8 cellular contexts compared by ENCODE assay signal in genomic region chr5:52798952-52799351, GRCh38. TPM values are rescaled to one million over a fixed set of nuclear protein-coding genes. Genes with fewer than 3 reads are reported as not detected.
DNase-seq lines count a peak whose midpoint lies in the region; ATAC-seq and TF ChIP-seq lines count a peak whose summit lies in the region.

No MANE protein-coding gene starts in this region.

- peaks cover 44% of the 10 kb centered on the region for H3K4me1 Mint-ChIP-seq in activated T-cell treated with anti-CD3 and anti-CD28 coated beads, Interleukin-2, amount 50 U/mL, for 72 hours (ENCODE audit: low read depth)
- H3K4me1 Mint-ChIP-seq in activated naive CD8-positive, alpha-beta T cell treated with anti-CD3 and anti-CD28 coated beads, Interleukin-2, amount 10 ng/mL, durations not matched to agents 7 days and 5 days: peaks cover 35% of the 10 kb centered on the region

- intact Hi-C loops in left lung (cut with DNase I) (no loop called here), tibial artery (cut with DNase I; ENCODE audit: low total_unique reads) (no loop called here)

- peak overlapping the region; percentile 98 for H3K4me3 Mint-ChIP-seq in activated T-cell treated with anti-CD3 and anti-CD28 coated beads, Interleukin-2, amount 50 U/mL, for 72 hours
- H3K4me3 Mint-ChIP-seq in activated naive CD8-positive, alpha-beta T cell treated with anti-CD3 and anti-CD28 coated beads, Interleukin-2, amount 10 ng/mL, durations not matched to agents 7 days and 5 days: peak overlapping the region; percentile 97

- H3K9me3 ChIP-seq in left lung: no peaks in the 10 kb centered on the region
- no peaks in the 10 kb centered on the region for H3K9me3 ChIP-seq in tibial artery

- H3K9me3 Mint-ChIP-seq in activated T-cell treated with anti-CD3 and anti-CD28 coated beads, Interleukin-2, amount 50 U/mL, for 72 hours: no peaks in the 10 kb centered on the region
- H3K9me3 Mint-ChIP-seq in activated naive CD8-positive, alpha-beta T cell treated with anti-CD3 and anti-CD28 coated beads, Interleukin-2, amount 10 ng/mL, durations not matched to agents 7 days and 5 days: no peaks in the 10 kb centered on the region

- no peaks in the 10 kb centered on the region for H3K27me3 Mint-ChIP-seq in activated T-cell treated with anti-CD3 and anti-CD28 coated beads, Interleukin-2, amount 50 U/mL, for 72 hours (ENCODE audit: low read depth)
- no peaks in the 10 kb centered on the region for H3K27me3 Mint-ChIP-seq in activated naive CD8-positive, alpha-beta T cell treated with anti-CD3 and anti-CD28 coated beads, Interleukin-2, amount 10 ng/mL, durations not matched to agents 7 days and 5 days

- POLR2A ChIA-PET in activated naive CD8-positive, alpha-beta T cell treated with anti-CD3 and anti-CD28 coated beads, Interleukin-2, amount 10 ng/mL, durations not matched to agents 7 days and 5 days (lab: Charles Lee): interaction anchor here (0.8 to 3.1 kb wide), 13 partner anchors 9 to 311 kb away, joined by 3 to 21 read pairs (median 4); partner anchors contain the start of genes ITGA1, MOCS2 and PELO

- H3K36me3 Mint-ChIP-seq in activated T-cell treated with anti-CD3 and anti-CD28 coated beads, Interleukin-2, amount 50 U/mL, for 72 hours (ENCODE audit: insufficient read depth in 2 of 2): peaks cover 9 to 18% of the 10 kb centered on the region in 2 donors
- H3K36me3 Mint-ChIP-seq in activated naive CD8-positive, alpha-beta T cell treated with anti-CD3 and anti-CD28 coated beads, Interleukin-2, amount 10 ng/mL, durations not matched to agents 7 days and 5 days: peaks cover 16% of the 10 kb centered on the region

- H3K27me3 ChIP-seq in left lung: no peaks in the 10 kb centered on the region
- H3K27me3 ChIP-seq in tibial artery: no peaks in the 10 kb centered on the region

- H3K4me3 ChIP-seq in left lung (peak overlapping the region; percentile 56 to 80), tibial artery (peak overlapping the region; percentile 58 to 60)

- TF ChIP-seq CTCF in left lung (IDR thresholded peaks at IDR 0.05) (no peak), tibial artery (IDR thresholded peaks at IDR 0.05) (no peak)

- ATAC-seq in activated T-cell treated with anti-CD3 and anti-CD28 coated beads, Interleukin-2, amount 50 U/mL, for 72 hours (replicated peaks in 1 of 2): no peak
- no peak for ATAC-seq in activated naive CD8-positive, alpha-beta T cell treated with anti-CD3 and anti-CD28 coated beads, Interleukin-2, amount 10 ng/mL, durations not matched to agents 7 days and 5 days (ENCODE audit: low read depth)
- ATAC-seq in left lung: peak; percentile 3
- ATAC-seq in GM21529 (IDR thresholded peaks at IDR 0.05; ENCODE audit: unreplicated experiment): no peak
- ATAC-seq in HG03342 (IDR thresholded peaks at IDR 0.05; ENCODE audit: unreplicated experiment): no peak
- ATAC-seq in HG02798 (IDR thresholded peaks at IDR 0.05; ENCODE audit: poor library complexity, unreplicated experiment): no peak

- H3K4me1 ChIP-seq in left lung (peaks cover 13 to 62% of the 10 kb centered on the region in 2 donors), tibial artery (peaks cover 0 to 80% (median 30%) of the 10 kb centered on the region in 4 donors)

- H3K27ac ChIP-seq in left lung (peak overlapping the region; percentile 96 to 97), tibial artery (peak overlapping the region; percentile 87 to 95)

- H3K36me3 ChIP-seq in left lung (peaks cover 0 to 9% of the 10 kb centered on the region in 2 donors), tibial artery (peaks cover 0 to 6% (median 0%) of the 10 kb centered on the region in 3 donors)

- no peak for DNase-seq in activated T-cell treated with anti-CD3 and anti-CD28 coated beads, Interleukin-2, amount 50 U/mL, for 72 hours
- DNase-seq in activated T-cell treated with anti-CD3 and anti-CD28 coated beads for 4 hours: no peak
- no peak for DNase-seq in activated naive CD8-positive, alpha-beta T cell treated with anti-CD3 and anti-CD28 coated beads, Interleukin-2, amount 10 ng/mL, durations not matched to agents 7 days and 5 days
- no peak for DNase-seq in left lung
- DNase-seq in tibial artery: no peak

- peak overlapping the region; percentile 96 for H3K27ac Mint-ChIP-seq in activated T-cell treated with anti-CD3 and anti-CD28 coated beads, Interleukin-2, amount 50 U/mL, for 72 hours
- H3K27ac Mint-ChIP-seq in activated naive CD8-positive, alpha-beta T cell treated with anti-CD3 and anti-CD28 coated beads, Interleukin-2, amount 10 ng/mL, durations not matched to agents 7 days and 5 days: peak overlapping the region; percentile 97

RNA-seq across cellular contexts. Expression of gene ITGA1, which starts 11.2 kb away (rescaled TPM):
- 1 to 10 TPM; 4.7 to 5.6 TPM for total RNA-seq in activated T-cell treated with anti-CD3 and anti-CD28 coated beads, Interleukin-2, amount 50 U/mL, for 72 hours
- total RNA-seq in activated naive CD8-positive, alpha-beta T cell treated with anti-CD3 and anti-CD28 coated beads, Interleukin-2, amount 10 ng/mL, durations not matched to agents 7 days and 5 days: 10 to 100 TPM; 21.7 to 23.6 TPM
- total RNA-seq in left lung: 100 to 1,000 TPM in 1 of 2 donors, 10 to 100 TPM in 1; 87.5 to 127 TPM

RNA-seq across cellular contexts. Expression of gene PELO, which starts 11.2 kb away (rescaled TPM):
- 10 to 100 TPM; 16.6 to 17.5 TPM for total RNA-seq in activated T-cell treated with anti-CD3 and anti-CD28 coated beads, Interleukin-2, amount 50 U/mL, for 72 hours
- total RNA-seq in activated naive CD8-positive, alpha-beta T cell treated with anti-CD3 and anti-CD28 coated beads, Interleukin-2, amount 10 ng/mL, durations not matched to agents 7 days and 5 days: 10 to 100 TPM; 24.0 to 24.2 TPM
- total RNA-seq in left lung: 10 to 100 TPM; 40.9 to 47.6 TPM
